22 cellular contexts compared by ENCODE assay signal in genomic region chr7:102328863-102329262, GRCh38. TPM values are rescaled to one million over a fixed set of nuclear protein-coding genes. Genes with fewer than 3 reads are reported as not detected.
"Had no signal": no experiment of that assay in that cellular context is flagged by ENCODE, and none has a peak within 500 bp of the region (broad histone marks: within the 10 kb centered on the region; RNA-seq: fewer than 3 reads in every experiment).

No MANE protein-coding gene starts in this region.

RNA-seq across cellular contexts. Expression of gene SPDYE6, which starts 27.4 kb away (rescaled TPM):
- total RNA-seq: kidney epithelial cell, left ventricle myocardium inferior, lower leg skin, lung, mesothelial cell of epicardium, mononuclear cell, natural killer cell, omental fat pad, ovary, progenitor cell of endocrine pancreas, pulmonary artery endothelial cell, renal cortical epithelial cell, right atrium auricular region, right lobe of liver, skeletal muscle tissue, smooth muscle cell, subcutaneous adipose tissue, suprapubic skin, thoracic aorta, upper lobe of right lung, uterus had no signal
- polyA plus RNA-seq: neural cell, ovary, smooth muscle cell had no signal
